Comparison of ENCODE assay signal across 8 cellular contexts in genomic region chr3:65751123-65751700, GRCh38.
DNase-seq lines count a peak whose midpoint lies in the region; ATAC-seq and TF ChIP-seq lines count a peak whose summit lies in the region.

No MANE protein-coding gene starts in this region.

- H3K4me1 ChIP-seq in RWPE2 (ENCODE audit: insufficient read depth, poor library complexity, severe bottlenecking) (no peaks in the 10 kb centered on the region), osteoblast (ENCODE audit: insufficient read depth, low read length) (no peaks in the 10 kb centered on the region)

- no peaks in the 10 kb centered on the region for H3K9me3 ChIP-seq in RWPE2 (ENCODE audit: severe bottlenecking)
- no peaks in the 10 kb centered on the region for H3K9me3 ChIP-seq in osteoblast (ENCODE audit: low read depth, low read length)

- no peaks in the 10 kb centered on the region for H3K4me1 Mint-ChIP-seq in activated T-helper 2 cell treated with anti-CD3 and anti-CD28 coated beads, Interferon-gamma antibody, Interleukin-2, Interleukin-4, amounts not matched to agents 10 μg/mL and 5 μg/mL and 100 μg/mL, durations not matched to agents 14 hours and 24 hours and 36 hours (ENCODE audit: low read depth)

- DNase-seq in DMS53 treated with DMSO at 0.1 percent for 48 hours (lab: John Stamatoyannopoulos, UW; ENCODE audit: unreplicated experiment) (peak; percentile 3), H4 (ENCODE audit: low spot score) (peak; percentile 4), RWPE2 (ENCODE audit: low spot score) (no peak), fibroblast of the conjunctiva (ENCODE audit: low read depth) (peak; percentile 4), osteoblast (ENCODE audit: insufficient read length, low spot score, missing footprints) (peak; percentile 52)
- DNase-seq in activated T-helper 2 cell treated with anti-CD3 and anti-CD28 coated beads, Interferon-gamma antibody, Interleukin-2, Interleukin-4, amounts not matched to agents 10 μg/mL and 5 μg/mL and 100 μg/mL, durations not matched to agents 14 hours and 24 hours and 36 hours (ENCODE audit: low spot score) = no peak

- no peaks in the 10 kb centered on the region for H3K9me3 Mint-ChIP-seq in activated T-helper 2 cell treated with anti-CD3 and anti-CD28 coated beads, Interferon-gamma antibody, Interleukin-2, Interleukin-4, amounts not matched to agents 10 μg/mL and 5 μg/mL and 100 μg/mL, durations not matched to agents 14 hours and 24 hours and 36 hours

- no peaks in the 10 kb centered on the region for H3K27me3 Mint-ChIP-seq in activated T-helper 2 cell treated with anti-CD3 and anti-CD28 coated beads, Interferon-gamma antibody, Interleukin-2, Interleukin-4, amounts not matched to agents 10 μg/mL and 5 μg/mL and 100 μg/mL, durations not matched to agents 14 hours and 24 hours and 36 hours (ENCODE audit: low read depth)

- no peaks in the 10 kb centered on the region for H3K36me3 Mint-ChIP-seq in activated T-helper 2 cell treated with anti-CD3 and anti-CD28 coated beads, Interferon-gamma antibody, Interleukin-2, Interleukin-4, amounts not matched to agents 10 μg/mL and 5 μg/mL and 100 μg/mL, durations not matched to agents 14 hours and 24 hours and 36 hours (ENCODE audit: low read depth)

- H3K4me2 ChIP-seq in osteoblast (ENCODE audit: insufficient read depth, low read length) = no peak overlapping the region

- H3K36me3 ChIP-seq in RWPE2 (ENCODE audit: low read depth) (no peaks in the 10 kb centered on the region), osteoblast (ENCODE audit: insufficient read depth, low read length) (no peaks in the 10 kb centered on the region)

- peaks cover 63% of the 10 kb centered on the region for H4K20me1 ChIP-seq in osteoblast (ENCODE audit: insufficient read depth, low read length)

- H3K4me3 Mint-ChIP-seq in activated T-helper 2 cell treated with anti-CD3 and anti-CD28 coated beads, Interferon-gamma antibody, Interleukin-2, Interleukin-4, amounts not matched to agents 10 μg/mL and 5 μg/mL and 100 μg/mL, durations not matched to agents 14 hours and 24 hours and 36 hours (ENCODE audit: low read depth) = no peak overlapping the region

- H2AFZ ChIP-seq in osteoblast (ENCODE audit: low read length) = no peak overlapping the region

- TF ChIP-seq CTCF in RWPE2 (IDR thresholded peaks at IDR 0.05; ENCODE audit: poor library complexity, severe bottlenecking) (peak; percentile 64), osteoblast (IDR thresholded peaks at IDR 0.05; ENCODE audit: extremely low read depth, low read depth, low read length) (peak; percentile 89)

- ATAC-seq in RWPE2 (ENCODE audit: low read depth) (no peak), GM19023 (IDR thresholded peaks at IDR 0.05; ENCODE audit: unreplicated experiment) (no peak), GM18873 (IDR thresholded peaks at IDR 0.05; ENCODE audit: low FRiP score, unreplicated experiment) (no peak)

- no peaks in the 10 kb centered on the region for H3K27me3 ChIP-seq in RWPE2 (ENCODE audit: insufficient read depth, poor library complexity, severe bottlenecking)
- no peaks in the 10 kb centered on the region for H3K27me3 ChIP-seq in osteoblast (ENCODE audit: insufficient read depth, low read length)

- peaks cover 44% of the 10 kb centered on the region for H3K79me2 ChIP-seq in osteoblast (ENCODE audit: insufficient read depth, low read length)

- H3K4me3 ChIP-seq in RWPE2 (ENCODE audit: severe bottlenecking) (no peak overlapping the region), osteoblast (ENCODE audit: insufficient read depth, low read length) (no peak overlapping the region)

- intact Hi-C loops in activated T-helper 2 cell treated with anti-CD3 and anti-CD28 coated beads, Interferon-gamma antibody, Interleukin-2, Interleukin-4, amounts not matched to agents 10 μg/mL and 5 μg/mL and 100 μg/mL, durations not matched to agents 14 hours and 24 hours and 36 hours (cut with micrococcal nuclease) = no loop called here

- no peak overlapping the region for H3K27ac ChIP-seq in RWPE2 (ENCODE audit: poor library complexity, severe bottlenecking)
- H3K27ac ChIP-seq in osteoblast (ENCODE audit: low read depth, low read length) = no peak overlapping the region

- no peak overlapping the region for H3K27ac Mint-ChIP-seq in activated T-helper 2 cell treated with anti-CD3 and anti-CD28 coated beads, Interferon-gamma antibody, Interleukin-2, Interleukin-4, amounts not matched to agents 10 μg/mL and 5 μg/mL and 100 μg/mL, durations not matched to agents 14 hours and 24 hours and 36 hours

Comparison
In these comparisons a context has a peak if more than half of its experiments do, and no peak if none do; other contexts are left out.
1. DNase-seq: peak in DMS53 treated with DMSO at 0.1 percent for 48 hours (single experiment), H4 (single experiment), fibroblast of the conjunctiva (single experiment) and osteoblast (single experiment); none in RWPE2 (single experiment) and activated T-helper 2 cell treated with anti-CD3 and anti-CD28 coated beads, Interferon-gamma antibody, Interleukin-2, Interleukin-4, amounts not matched to agents 10 μg/mL and 5 μg/mL and 100 μg/mL, durations not matched to agents 14 hours and 24 hours and 36 hours (single experiment).